Comparison of ENCODE assay signal across 23 cellular contexts in the genomic region with DNA sequence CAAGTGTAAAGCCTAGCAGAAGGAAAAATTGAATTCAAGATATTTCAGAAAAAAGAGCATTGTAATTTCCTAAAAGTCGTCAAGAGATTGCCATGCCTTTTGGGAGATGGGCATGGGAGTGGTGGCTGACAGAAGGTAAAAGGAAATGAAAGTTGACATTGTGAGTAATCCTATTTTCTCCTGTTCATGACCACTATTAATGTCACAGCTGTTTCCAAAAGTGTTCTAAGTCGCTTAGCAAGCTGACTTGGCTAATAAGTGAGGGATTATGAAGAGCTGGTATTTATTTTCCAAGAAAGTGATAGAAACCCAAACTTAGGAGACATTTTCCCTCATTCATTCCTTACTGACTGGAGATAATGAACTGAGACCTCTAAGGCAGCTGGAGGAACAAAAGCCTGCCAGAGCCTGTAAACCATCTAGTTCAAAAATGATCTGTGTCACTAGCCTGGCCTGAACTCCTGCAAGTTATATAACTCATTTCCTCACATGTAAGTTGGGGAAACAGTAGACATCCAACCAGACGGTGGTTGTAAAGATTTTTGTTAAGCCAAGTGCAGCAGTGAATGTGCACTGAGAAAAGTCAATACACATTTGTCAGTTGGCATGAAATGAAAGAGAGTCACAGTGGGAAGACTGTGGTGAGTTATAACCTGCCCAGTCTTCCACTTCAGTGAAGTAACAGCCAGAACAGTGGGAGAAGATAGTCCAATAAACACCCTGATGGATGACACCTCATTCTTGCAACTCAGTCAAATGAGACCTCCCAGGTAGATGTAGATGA.
"Had no signal": no experiment of that assay in that cellular context is flagged by ENCODE, and none has a peak within 500 bp of the region (broad histone marks: within the 10 kb centered on the region; RNA-seq: fewer than 3 reads in every experiment).

No MANE protein-coding gene starts in this region.

- H3K4me3 Mint-ChIP-seq: activated B cell treated with CpG ODN at 0.5 μM for 24 hours; activated CD4-positive, alpha-beta T cell treated with anti-CD3 and anti-CD28 coated beads for 36 hours; activated naive CD4-positive, alpha-beta T cell treated with anti-CD3 and anti-CD28 coated beads, Interleukin-2, amount 10 ng/mL, durations not matched to agents 7 days and 5 days; activated naive CD8-positive, alpha-beta T cell treated with anti-CD3 and anti-CD28 coated beads, Interleukin-2, amount 50 U/mL, for 24 hours; naive B cell; stimulated activated naive B cell treated with anti-CD40 and anti-IgM and Interleukin-4, amounts not matched to agents 10 μg/mL and 1 μg/mL and 100 μg/mL, for 72 hours; T-helper 1 cell treated with Interleukin-12 subunit alpha and Interleukin-12 subunit beta and Interleukin-4 antibody, amounts not matched to agents 30 μg/mL and 1 μg/mL, for 36 hours had no signal

- H3K27me3 Mint-ChIP-seq: activated B cell treated with CpG ODN at 0.5 μM for 24 hours; activated CD4-positive, alpha-beta T cell treated with anti-CD3 and anti-CD28 coated beads for 36 hours; activated naive CD4-positive, alpha-beta T cell treated with anti-CD3 and anti-CD28 coated beads, Interleukin-2, amount 10 ng/mL, durations not matched to agents 7 days and 5 days; activated naive CD8-positive, alpha-beta T cell treated with anti-CD3 and anti-CD28 coated beads, Interleukin-2, amount 50 U/mL, for 24 hours; naive B cell; stimulated activated naive B cell treated with anti-CD40 and anti-IgM and Interleukin-4, amounts not matched to agents 10 μg/mL and 1 μg/mL and 100 μg/mL, for 72 hours had no signal

- H3K4me3 ChIP-seq: breast epithelium, coronary artery, lung, sigmoid colon, uterus had no signal

- H3K27ac Mint-ChIP-seq: activated B cell treated with CpG ODN at 0.5 μM for 24 hours; activated CD4-positive, alpha-beta T cell treated with anti-CD3 and anti-CD28 coated beads for 36 hours; activated naive CD4-positive, alpha-beta T cell treated with anti-CD3 and anti-CD28 coated beads, Interleukin-2, amount 10 ng/mL, durations not matched to agents 7 days and 5 days; activated naive CD8-positive, alpha-beta T cell treated with anti-CD3 and anti-CD28 coated beads, Interleukin-2, amount 50 U/mL, for 24 hours; naive B cell; stimulated activated naive B cell treated with anti-CD40 and anti-IgM and Interleukin-4, amounts not matched to agents 10 μg/mL and 1 μg/mL and 100 μg/mL, for 72 hours; T-helper 1 cell treated with Interleukin-12 subunit alpha and Interleukin-12 subunit beta and Interleukin-4 antibody, amounts not matched to agents 30 μg/mL and 1 μg/mL, for 36 hours had no signal

- H3K36me3 ChIP-seq: breast epithelium, sigmoid colon, uterus had no signal

- H3K36me3 Mint-ChIP-seq: activated naive CD4-positive, alpha-beta T cell treated with anti-CD3 and anti-CD28 coated beads, Interleukin-2, amount 10 ng/mL, durations not matched to agents 7 days and 5 days; stimulated activated naive B cell treated with anti-CD40 and anti-IgM and Interleukin-4, amounts not matched to agents 10 μg/mL and 1 μg/mL and 100 μg/mL, for 72 hours had no signal

- H3K4me1 Mint-ChIP-seq: activated B cell treated with CpG ODN at 0.5 μM for 24 hours; activated CD4-positive, alpha-beta T cell treated with anti-CD3 and anti-CD28 coated beads for 36 hours; activated naive CD4-positive, alpha-beta T cell treated with anti-CD3 and anti-CD28 coated beads, Interleukin-2, amount 10 ng/mL, durations not matched to agents 7 days and 5 days; activated naive CD8-positive, alpha-beta T cell treated with anti-CD3 and anti-CD28 coated beads, Interleukin-2, amount 50 U/mL, for 24 hours; naive B cell; stimulated activated naive B cell treated with anti-CD40 and anti-IgM and Interleukin-4, amounts not matched to agents 10 μg/mL and 1 μg/mL and 100 μg/mL, for 72 hours had no signal

- ATAC-seq: activated CD4-positive, alpha-beta T cell treated with anti-CD3 and anti-CD28 coated beads for 36 hours; activated naive CD8-positive, alpha-beta T cell treated with anti-CD3 and anti-CD28 coated beads, Interleukin-2, amount 50 U/mL, for 24 hours; stimulated activated naive B cell treated with anti-CD40 and anti-IgM and Interleukin-4, amounts not matched to agents 10 μg/mL and 1 μg/mL and 100 μg/mL, for 72 hours had no signal

- H3K27ac ChIP-seq: breast epithelium, coronary artery, sigmoid colon, uterus had no signal

- DNase-seq: activated B cell treated with CpG ODN at 0.5 μM for 24 hours; activated CD4-positive, alpha-beta T cell treated with anti-CD3 and anti-CD28 coated beads for 36 hours; activated CD4-positive, alpha-beta T cell treated with anti-CD3 and anti-CD28 coated beads, Interleukin-2, amount 50 U/mL, for 4 hours; activated effector memory CD4-positive, alpha-beta T cell treated with anti-CD3 and anti-CD28 coated beads, Interleukin-2, amount 50 U/mL, for 16 hours; activated naive CD4-positive, alpha-beta T cell treated with anti-CD3 and anti-CD28 coated beads, Interleukin-2, amount 10 ng/mL, durations not matched to agents 7 days and 5 days; activated naive CD8-positive, alpha-beta T cell treated with anti-CD3 and anti-CD28 coated beads, Interleukin-2, amount 50 U/mL, for 24 hours; activated T-cell treated with anti-CD3 and anti-CD28 coated beads, Interleukin-2, amount 50 U/mL, for 48 hours; cerebellar nuclear complex; foreskin melanocyte; islet precursor cell; occipital lobe; posterior cingulate gyrus; sigmoid colon; stimulated activated CD4-positive, alpha-beta T cell treated with anti-CD3 and anti-CD28 coated beads, Interleukin-2, amount 100 ng/mL, for 48 hours; stimulated activated CD8-positive, alpha-beta memory T cell treated with anti-CD3 and anti-CD28 coated beads, Interleukin-4, amount 100 ng/mL, for 48 hours; stimulated activated naive B cell treated with anti-CD40 and anti-IgM and Interleukin-4, amounts not matched to agents 10 μg/mL and 1 μg/mL and 100 μg/mL, for 72 hours; T1000; uterus had no signal

- H3K27me3 ChIP-seq: breast epithelium, sigmoid colon, uterus had no signal

- H3K9me3 ChIP-seq: uterus had no signal

- H3K4me1 ChIP-seq: breast epithelium, sigmoid colon, uterus had no signal
